ENCODE assay signal across 14 cellular contexts in genomic region chr10:73916761-73917470, GRCh38. TPM values are rescaled to one million over a fixed set of nuclear protein-coding genes. Genes with fewer than 3 reads are reported as not detected.
DNase-seq lines count a peak whose midpoint lies in the region; ATAC-seq and TF ChIP-seq lines count a peak whose summit lies in the region.
"Had no signal": no experiment of that assay in that cellular context is flagged by ENCODE, and none has a peak within 500 bp of the region (broad histone marks: within the 10 kb centered on the region; RNA-seq: fewer than 3 reads in every experiment).

No MANE protein-coding gene starts in this region.

- no peaks in the 10 kb centered on the region for H3K4me1 Mint-ChIP-seq in Caco-2 (ENCODE audit: low read depth, unreplicated experiment)

- H3K4me1 ChIP-seq in right cardiac atrium (ENCODE audit: control insufficient read depth, insufficient read depth, low read length) (peaks cover 1% of the 10 kb centered on the region), skeletal muscle tissue (ENCODE audit: control insufficient read depth in 3 of 3, insufficient read depth in 3 of 3, low read length in 3 of 3) (peaks cover 29 to 46% (median 35%) of the 10 kb centered on the region in 3 donors), Caco-2 (no peaks in the 10 kb centered on the region; the same call in 1 of the 2 replicates)

- TF ChIP-seq CTCF in HL-60 (IDR thresholded peaks at IDR 0.05; ENCODE audit: insufficient read depth, low read length) (no peak), Caco-2 (IDR thresholded peaks at IDR 0.05; ENCODE audit: insufficient read depth in 1 of 2, low read depth in 1 of 2, low read length in 1 of 2, severe bottlenecking in 1 of 2, unreplicated experiment in 1 of 2) (no peak)

- CTCF ChIA-PET in Caco-2 (lab: Charles Lee): no interaction called here

- DNase-seq in HL-60 (ENCODE audit: low read depth in 1 of 2, low spot score in 1 of 2) (peak in 1 of 2 experiments; percentile 63), RPMI8226 (peak; percentile 42), right cardiac atrium (no peak), mucosa of gallbladder (ENCODE audit: low spot score) (no peak), Caco-2 (no peak)
- no peak for DNase-seq in activated CD4-positive, alpha-beta T cell treated with anti-CD3 and anti-CD28 coated beads, Interleukin-2, amount 50 U/mL, for 1 hour
- DNase-seq: activated CD4-positive, CD25-positive, alpha-beta regulatory T cell treated with anti-CD3 and anti-CD28 coated beads, Interleukin-2, amount 50 U/mL, for 72 hours; caudate nucleus; DMS 273 treated with DMSO at 0.1 percent for 48 hours; HFFc6; NCI-H446 treated with DMSO at 0.1 percent for 48 hours; nucleus accumbens had no signal

- H3K4me3 ChIP-seq in HL-60 (replicated peaks; ENCODE audit: insufficient read depth, low read length) (no peak overlapping the region), right cardiac atrium (ENCODE audit: low read length) (no peak overlapping the region), skeletal muscle tissue (ENCODE audit: low read length in 3 of 3) (no peak overlapping the region), Caco-2 (ENCODE audit: low read depth, low read length) (no peak overlapping the region)

- H3K9me3 ChIP-seq in right cardiac atrium (ENCODE audit: control insufficient read depth, low read length) (no peaks in the 10 kb centered on the region), skeletal muscle tissue (ENCODE audit: control insufficient read depth in 3 of 3, low read length in 3 of 3) (peaks cover 0 to 2% (median 0%) of the 10 kb centered on the region in 3 donors), Caco-2 (no peaks in the 10 kb centered on the region)

- no peak overlapping the region for H3K4me3 Mint-ChIP-seq in Caco-2 (ENCODE audit: unreplicated experiment)
- H3K4me3 Mint-ChIP-seq: HFFc6 had no signal

- H3K27me3 ChIP-seq in HL-60 (ENCODE audit: insufficient read depth, poor library complexity, severe bottlenecking): no peaks in the 10 kb centered on the region
- no peaks in the 10 kb centered on the region for H3K27me3 ChIP-seq in right cardiac atrium (ENCODE audit: control insufficient read depth, insufficient read depth)
- no peaks in the 10 kb centered on the region for H3K27me3 ChIP-seq in skeletal muscle tissue (ENCODE audit: control insufficient read depth in 3 of 3, insufficient read depth in 3 of 3, low read length in 3 of 3)
- H3K27me3 ChIP-seq in Caco-2 (replicated peaks; ENCODE audit: control insufficient read depth, insufficient read depth, low read length): no peaks in the 10 kb centered on the region; the same call in 1 of the 2 replicates

- H3K36me3 ChIP-seq in skeletal muscle tissue (ENCODE audit: control insufficient read depth in 3 of 3, insufficient read depth in 3 of 3, low read length in 3 of 3) (peaks cover 18 to 26% (median 18%) of the 10 kb centered on the region in 3 donors), Caco-2 (ENCODE audit: control insufficient read depth, insufficient read depth, low read length) (no peaks in the 10 kb centered on the region)

- intact Hi-C loops in right cardiac atrium (cut with DNase I): no loop called here
- intact Hi-C loops in Caco-2 (cut with micrococcal nuclease; ENCODE audit: unreplicated experiment): no loop called here

- no peaks in the 10 kb centered on the region for H3K27me3 Mint-ChIP-seq in Caco-2 (ENCODE audit: insufficient read depth, unreplicated experiment)

- POLR2A ChIA-PET in Caco-2 (lab: Charles Lee): no interaction called here

- peak; percentile 30 to 53 for ATAC-seq in right cardiac atrium

- WGBS in right cardiac atrium: 50% methylated on average over 5 of the region's 5 CpGs

- no TSS peak for BruUV-seq in Caco-2 (replicated peaks; lab: Mats Ljungman, UMichigan)

- H3K27ac Mint-ChIP-seq in Caco-2 (ENCODE audit: unreplicated experiment): no peak overlapping the region
- H3K27ac Mint-ChIP-seq: activated T-helper 2 cell treated with anti-CD3 and anti-CD28 coated beads, Interferon-gamma antibody, Interleukin-2, Interleukin-4, amounts not matched to agents 10 μg/mL and 5 μg/mL and 100 μg/mL, durations not matched to agents 14 hours and 24 hours and 36 hours; HFFc6 had no signal

- H3K9me3 Mint-ChIP-seq in Caco-2 (ENCODE audit: unreplicated experiment): no peaks in the 10 kb centered on the region

- H3K9ac ChIP-seq in skeletal muscle tissue (ENCODE audit: low read depth in 1 of 3, low read length in 3 of 3): no peak overlapping the region

- H3K27ac ChIP-seq in HL-60 (replicated peaks) (peak overlapping the region; percentile 65), right cardiac atrium (ENCODE audit: low read length) (no peak overlapping the region), skeletal muscle tissue (ENCODE audit: low read depth, low read length) (peak overlapping the region; percentile 30)

- H3K36me3 Mint-ChIP-seq in Caco-2 (ENCODE audit: insufficient read depth, unreplicated experiment): no peaks in the 10 kb centered on the region

RNA-seq across cellular contexts. Expression of gene PLAU, which starts 6.0 kb away (rescaled TPM):
- 1 to 10 TPM; 4.8 to 7.1 (median 5.6) TPM for total RNA-seq in right cardiac atrium
- 7.0 TPM for polyA plus RNA-seq in right cardiac atrium
- total RNA-seq in skeletal muscle tissue: 21.4 TPM
- total RNA-seq in mucosa of gallbladder: 15.5 TPM
- total RNA-seq in Caco-2 (2022): 1.2 and 1.8 TPM in 2 replicates

RNA-seq across cellular contexts. Expression of gene CAMK2G, which starts 42.6 kb away (rescaled TPM):
- total RNA-seq in right cardiac atrium (10 to 100 TPM; 10.0 to 18.2 (median 13.7) TPM), skeletal muscle tissue (16.2 TPM), mucosa of gallbladder (43.7 TPM), Caco-2 (2022) (78.0 and 78.8 TPM in 2 replicates)
- polyA plus RNA-seq in right cardiac atrium: 7.3 TPM
